In the genomic region with DNA sequence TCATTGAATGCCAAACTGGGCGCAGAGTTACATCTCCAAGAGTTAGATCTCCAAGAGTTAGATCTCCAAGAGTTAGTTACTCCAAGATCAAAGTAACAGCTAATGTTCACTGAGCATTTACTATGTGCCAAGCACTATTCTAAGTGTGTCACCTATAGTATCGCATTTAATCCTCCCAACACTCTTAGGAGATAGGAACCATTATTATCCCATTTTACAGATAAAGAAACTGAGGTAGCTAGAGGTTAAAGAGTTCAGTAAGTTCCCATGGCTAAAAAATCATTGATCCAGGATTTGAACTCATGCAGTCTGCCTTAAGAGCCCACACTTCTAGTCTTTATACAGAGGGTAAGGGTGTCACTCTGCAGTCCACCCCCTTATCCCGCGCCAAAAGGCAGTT, we compare ENCODE assay signal across 25 cellular contexts. TPM values are rescaled to one million over a fixed set of nuclear protein-coding genes. Genes with fewer than 3 reads are reported as not detected.
DNase-seq lines count a peak whose midpoint lies in the region; ATAC-seq, FAIRE-seq and TF ChIP-seq lines count a peak whose summit lies in the region.
"Had no signal": no experiment of that assay in that cellular context is flagged by ENCODE, and none has a peak within 500 bp of the region (broad histone marks: within the 10 kb centered on the region; RNA-seq: fewer than 3 reads in every experiment).

No MANE protein-coding gene starts in this region.

- H3K4me1 Mint-ChIP-seq in neural progenitor cell = peaks cover 47% of the 10 kb centered on the region
- peaks cover 21% of the 10 kb centered on the region for H3K4me1 Mint-ChIP-seq in GM23338

- peak overlapping the region; percentile 30; the same call in 1 of the 2 replicates for H3K18ac ChIP-seq in IMR-90 (ENCODE audit: low read depth, low read length)
- no peak overlapping the region for H3K18ac ChIP-seq in H1 (ENCODE audit: extremely low read depth, low read length)

- H3K36me3 Mint-ChIP-seq in neural progenitor cell (peaks cover 4% of the 10 kb centered on the region), GM23338 (ENCODE audit: low read depth) (no peaks in the 10 kb centered on the region)

- H2AFZ ChIP-seq in IMR-90 (replicated peaks; ENCODE audit: low read length, poor library complexity) = no peak overlapping the region
- H2AFZ ChIP-seq in H1 (ENCODE audit: low read length) = no peak overlapping the region
- no peak overlapping the region for H2AFZ ChIP-seq in neural progenitor cell (replicated peaks)
- H2AFZ ChIP-seq in GM23338 = no peak overlapping the region

- H4K5ac ChIP-seq in IMR-90 (ENCODE audit: low read depth, low read length) = peak overlapping the region; percentile 8; the same call in 1 of the 2 replicates
- H4K5ac ChIP-seq in H1 (ENCODE audit: insufficient read length, low read depth, low read length) = no peak overlapping the region

- no peak for TF ChIP-seq CTCF in IMR-90 (conservative IDR thresholded peaks at IDR 0.05; ENCODE audit: low read depth, low read length)
- no peak for TF ChIP-seq CTCF in H1 (IDR thresholded peaks at IDR 0.05; ENCODE audit: control extremely low read depth in 1 of 3, insufficient read depth in 1 of 3, low read depth in 1 of 3, low read length in 3 of 3)
- no peak for TF ChIP-seq CTCF in neural progenitor cell (IDR thresholded peaks at IDR 0.05)
- no peak for TF ChIP-seq CTCF in tibial artery (IDR thresholded peaks at IDR 0.05)
- TF ChIP-seq CTCF in GM23338 (conservative IDR thresholded peaks at IDR 0.05; ENCODE audit: low read depth in 2 of 2) = no peak

- peaks cover 14% of the 10 kb centered on the region; the same call in 1 of the 2 replicates for H3K23me2 ChIP-seq in H1 (ENCODE audit: low read depth, low read length)

- peaks cover 18% of the 10 kb centered on the region for H3F3A ChIP-seq in neural progenitor cell (ENCODE audit: low read depth)
- H3F3A ChIP-seq in GM23338 (replicated peaks; ENCODE audit: low read depth) = peaks cover 13% of the 10 kb centered on the region

- no peak for TF ChIP-seq RAD21 in IMR-90 (IDR thresholded peaks at IDR 0.05; ENCODE audit: low read length)
- TF ChIP-seq RAD21 in H1 (IDR thresholded peaks at IDR 0.05 in 1 of 2, conservative IDR thresholded peaks at IDR 0.05 in 1 of 2; ENCODE audit: low read depth in 2 of 2, low read length in 2 of 2) = no peak

- H3K56ac ChIP-seq in IMR-90 (ENCODE audit: extremely low read depth, insufficient read depth, low read length) (no peak overlapping the region), H1 (replicated peaks; ENCODE audit: insufficient read length, low read depth, low read length) (no peak overlapping the region)

- H2AK9ac ChIP-seq in IMR-90 (replicated peaks; ENCODE audit: low read depth, low read length, poor library complexity) = peak overlapping the region; percentile 51

- H3K27ac ChIP-seq in IMR-90 (ENCODE audit: insufficient read depth, low read length) (no peak overlapping the region), H1 (ENCODE audit: low read depth, low read length) (no peak overlapping the region), neural progenitor cell (no peak overlapping the region), tibial artery (peak overlapping the region; percentile 82 to 85), GM23338 (ENCODE audit: low read depth) (no peak overlapping the region)

- H3K14ac ChIP-seq in IMR-90 (replicated peaks; ENCODE audit: low read depth, low read length) (peak overlapping the region; percentile 56), H1 (ENCODE audit: insufficient read length) (no peak overlapping the region)

- H3K36me3 ChIP-seq in IMR-90 (ENCODE audit: control insufficient read depth, insufficient read depth, low read length) = no peaks in the 10 kb centered on the region
- no peaks in the 10 kb centered on the region for H3K36me3 ChIP-seq in H1 (ENCODE audit: control insufficient read depth in 2 of 4, insufficient read depth in 4 of 4, low read length in 3 of 4)
- H3K36me3 ChIP-seq in neural progenitor cell = no peaks in the 10 kb centered on the region
- no peaks in the 10 kb centered on the region for H3K36me3 ChIP-seq in tibial artery
- no peaks in the 10 kb centered on the region for H3K36me3 ChIP-seq in GM23338 (ENCODE audit: insufficient read depth)
- H3K36me3 ChIP-seq: lower lobe of right lung had no signal

- H4K20me1 ChIP-seq in IMR-90 (ENCODE audit: insufficient read depth, low read length) = no peaks in the 10 kb centered on the region
- no peaks in the 10 kb centered on the region for H4K20me1 ChIP-seq in H1 (replicated peaks in 1 of 2; ENCODE audit: control insufficient read depth in 1 of 2, insufficient read depth in 2 of 2, low read length in 2 of 2)
- H4K20me1 ChIP-seq in neural progenitor cell (ENCODE audit: low read depth) = peaks cover 13% of the 10 kb centered on the region
- H4K20me1 ChIP-seq in GM23338 (replicated peaks; ENCODE audit: insufficient read depth) = no peaks in the 10 kb centered on the region

- H3K9me3 ChIP-seq in IMR-90 (ENCODE audit: control insufficient read depth, insufficient read depth, low read length) (no peaks in the 10 kb centered on the region), H1 (ENCODE audit: insufficient read depth in 2 of 2, low read depth in 1 of 2, low read length in 1 of 2) (no peaks in the 10 kb centered on the region), neural progenitor cell (ENCODE audit: low read depth) (no peaks in the 10 kb centered on the region), tibial artery (no peaks in the 10 kb centered on the region)
- H3K9me3 ChIP-seq: lower lobe of right lung had no signal

- no peak for TF ChIP-seq EP300 in H1 (IDR thresholded peaks at IDR 0.05; ENCODE audit: borderline replicate concordance in 1 of 2, low read depth in 2 of 2, low read length in 2 of 2)

- H3K27ac Mint-ChIP-seq in neural progenitor cell (no peak overlapping the region), GM23338 (no peak overlapping the region)
- H3K27ac Mint-ChIP-seq: activated CD4-positive, alpha-beta T cell treated with anti-CD3 and anti-CD28 coated beads for 36 hours; activated naive CD4-positive, alpha-beta T cell treated with anti-CD3 and anti-CD28 coated beads, Interleukin-2, amount 50 U/mL, for 24 hours; T-cell had no signal

- ATAC-seq in IMR-90 (ENCODE audit: low read depth) = no peak
- ATAC-seq in GM23338 = no peak
- ATAC-seq: activated CD4-positive, alpha-beta T cell treated with anti-CD3 and anti-CD28 coated beads for 36 hours; GM12878; T-cell had no signal

- H2BK15ac ChIP-seq in IMR-90 (ENCODE audit: low read depth, low read length) (peak overlapping the region; percentile 67; the same call in 1 of the 3 replicates), H1 (ENCODE audit: low read length) (no peak overlapping the region)

- DNase-seq in IMR-90 = no peak
- no peak for DNase-seq in H1 (ENCODE audit: low read depth in 1 of 2, low spot score in 2 of 2)
- DNase-seq in neural progenitor cell (ENCODE audit: low spot score) = no peak
- DNase-seq in tibial artery = no peak
- DNase-seq in activated naive CD4-positive, alpha-beta T cell treated with Interleukin-2 at 50 U/mL for 16 hours = no peak
- DNase-seq in GM23338 (ENCODE audit: low spot score) = no peak
- no peak for DNase-seq in inferior parietal cortex (ENCODE audit: extremely low spot score)
- DNase-seq in hepatic stellate cell (ENCODE audit: low spot score) = no peak
- DNase-seq: activated CD4-positive, alpha-beta T cell treated with anti-CD3 and anti-CD28 coated beads for 36 hours; activated CD8-positive, alpha-beta memory T cell treated with anti-CD3 and anti-CD28 coated beads for 24 hours; activated T-cell treated with anti-CD3 and anti-CD28 coated beads, Interleukin-2, amount 50 U/mL, for 48 hours; AML-193; cerebellar nuclear complex; COR-L47; DND-41; kidney; lower lobe of right lung; NCI-H1105; NCI-H2029 treated with DMSO at 0.1 percent for 48 hours; occipital lobe; OCI-M1; right cardiac atrium; T-cell had no signal

- H4K91ac ChIP-seq in IMR-90 (ENCODE audit: insufficient read depth, low read depth, low read length) = 0 out of 2 replicates have a peak overlapping the region, but pooled peaks have one; percentile 61
- no peak overlapping the region for H4K91ac ChIP-seq in H1 (replicated peaks; ENCODE audit: insufficient read length, low read length)

- no peaks in the 10 kb centered on the region for H3K9me2 ChIP-seq in GM23338 (ENCODE audit: insufficient read depth)

- H3K23ac ChIP-seq in IMR-90 (ENCODE audit: low read depth, low read length) (peak overlapping the region; percentile 18), H1 (ENCODE audit: insufficient read length) (no peak overlapping the region)

- peaks cover 25% of the 10 kb centered on the region for H3K9me1 ChIP-seq in IMR-90 (ENCODE audit: insufficient read depth, low read length)

- H3K9me3 Mint-ChIP-seq in neural progenitor cell (peaks cover 2% of the 10 kb centered on the region), GM23338 (no peaks in the 10 kb centered on the region)
- H3K9me3 Mint-ChIP-seq: activated naive CD4-positive, alpha-beta T cell treated with anti-CD3 and anti-CD28 coated beads, Interleukin-2, amount 50 U/mL, for 24 hours; T-cell had no signal

- dilution Hi-C loops in IMR-90 (cut with HindIII; ENCODE audit: low sequenced_read_pairs, unreplicated experiment) = no loop called here

- CTCF ChIA-PET in IMR-90 (lab: Yijun Ruan, JAX) = no interaction called here
- CTCF ChIA-PET in H1 (lab: Charles Lee; ENCODE audit: partially characterized antibody) = interaction anchor here (0.7 to 43.8 kb wide), 12 partner anchors 9 to 292 kb away, joined by 3 to 929 read pairs (median 5); a partner anchor contains a TSS

- H3K4me2 ChIP-seq in IMR-90 (ENCODE audit: low read depth, low read length) (no peak overlapping the region), H1 (ENCODE audit: insufficient read depth in 1 of 2, low read depth in 2 of 2, low read length in 2 of 2) (peak overlapping the region in 1 of 2 experiments; percentile 92; a peak in 1 of 4 replicates), neural progenitor cell (no peak overlapping the region), GM23338 (no peak overlapping the region)

- H3K27me3 ChIP-seq in IMR-90 (ENCODE audit: control insufficient read depth, insufficient read depth, low read length) = no peaks in the 10 kb centered on the region
- H3K27me3 ChIP-seq in H1 (replicated peaks in 1 of 4; ENCODE audit: control insufficient read depth in 3 of 4, extremely low read depth in 1 of 4, insufficient read depth in 3 of 4, low read length in 3 of 4) = peaks cover 2 to 36% (median 29%) of the 10 kb centered on the region in 4 experiments
- H3K27me3 ChIP-seq in neural progenitor cell = peaks cover 65% of the 10 kb centered on the region
- no peaks in the 10 kb centered on the region for H3K27me3 ChIP-seq in tibial artery
- peaks cover 61% of the 10 kb centered on the region for H3K27me3 ChIP-seq in GM23338 (ENCODE audit: insufficient read depth)

- intact Hi-C loops in IMR-90 (cut with micrococcal nuclease) (loop anchor here (10.0 kb wide), 1 partner anchor 437 kb away; no protein-coding TSS in a partner anchor), tibial artery (cut with DNase I; ENCODE audit: low total_unique reads) (no loop called here)

- H3K4me1 ChIP-seq in IMR-90 (ENCODE audit: control insufficient read depth, insufficient read depth, low read length) (peaks cover 33% of the 10 kb centered on the region), H1 (replicated peaks in 1 of 4; ENCODE audit: control insufficient read depth in 3 of 4, insufficient read depth in 4 of 4, low read length in 3 of 4) (peaks cover 2 to 5% (median 3%) of the 10 kb centered on the region in 4 experiments; a peak in 5 of 7 replicates), neural progenitor cell (peaks cover 16% of the 10 kb centered on the region), tibial artery (peaks cover 0 to 78% (median 59%) of the 10 kb centered on the region in 4 donors), GM23338 (ENCODE audit: insufficient read depth) (peaks cover 22% of the 10 kb centered on the region)

- 100% methylated on average over 1 of the region's 4 CpGs; no CpG with 5 or more reads in 1 of the 2 experiments for WGBS in IMR-90 (ENCODE audit: extremely low coverage in 2 of 2, insufficient read length in 1 of 2), 2 experiments
- WGBS in H1 (ENCODE audit: extremely low coverage in 1 of 2, insufficient coverage in 1 of 2, insufficient read length in 1 of 2, insufficient replicate concordance in 2 of 2, low coverage in 1 of 2, low lambda C conversion rate in 2 of 2, missing lambda C conversion rate in 1 of 2), 2 experiments = 94% methylated on average over 4 of the region's 4 CpGs; no CpG with 5 or more reads in 1 of the 2 experiments

- no peak for TF ChIP-seq POLR2A in IMR-90 (IDR thresholded peaks at IDR 0.05; ENCODE audit: low read depth, low read length)
- TF ChIP-seq POLR2A in H1 (IDR thresholded peaks at IDR 0.05; ENCODE audit: control extremely low read depth in 1 of 2, low read depth in 2 of 2, low read length in 2 of 2) = no peak

- H2BK5ac ChIP-seq in IMR-90 (ENCODE audit: low read depth, low read length, poor library complexity, severe bottlenecking) = peak overlapping the region; percentile 69
- H2BK5ac ChIP-seq in H1 (ENCODE audit: low read depth, low read length) = no peak overlapping the region

- H2BK120ac ChIP-seq in IMR-90 (ENCODE audit: low read depth, low read length) (peak overlapping the region; percentile 78; the same call in 1 of the 2 replicates), H1 (replicated peaks; ENCODE audit: low read depth, low read length) (no peak overlapping the region)

- H3K4me3 ChIP-seq in IMR-90 (ENCODE audit: insufficient read depth, low read depth, low read length) = no peak overlapping the region
- no peak overlapping the region for H3K4me3 ChIP-seq in H1 (ENCODE audit: extremely low read depth in 1 of 4, insufficient read depth in 2 of 4, low read depth in 3 of 4, low read length in 4 of 4)
- no peak overlapping the region for H3K4me3 ChIP-seq in neural progenitor cell
- no peak overlapping the region for H3K4me3 ChIP-seq in tibial artery
- no peak overlapping the region for H3K4me3 ChIP-seq in GM23338
- H3K4me3 ChIP-seq: GM12878 had no signal

- BruUV-seq in IMR-90 (replicated peaks; lab: Mats Ljungman, UMichigan) = no TSS peak

- H2BK20ac ChIP-seq in IMR-90 (ENCODE audit: low read depth, low read length) = peak overlapping the region; percentile 64; the same call in 1 of the 2 replicates
- H2BK20ac ChIP-seq in H1 (ENCODE audit: low read length) = no peak overlapping the region

- H3K79me1 ChIP-seq in IMR-90 (ENCODE audit: low read depth in 1 of 2, low read length in 2 of 2) (peaks cover 2 to 59% of the 10 kb centered on the region in 2 experiments; a peak in 2 of 4 replicates), H1 (ENCODE audit: low read depth, low read length) (no peaks in the 10 kb centered on the region)

- H3K79me2 ChIP-seq in H1 (ENCODE audit: control insufficient read depth in 1 of 2, insufficient read depth in 2 of 2, low read length in 2 of 2) = no peaks in the 10 kb centered on the region
- no peaks in the 10 kb centered on the region for H3K79me2 ChIP-seq in neural progenitor cell (ENCODE audit: low read depth)
- H3K79me2 ChIP-seq in GM23338 (replicated peaks; ENCODE audit: insufficient read depth) = no peaks in the 10 kb centered on the region

- H4K8ac ChIP-seq in IMR-90 (ENCODE audit: low read depth in 2 of 2, low read length in 2 of 2) = no peak overlapping the region
- no peak overlapping the region for H4K8ac ChIP-seq in H1 (ENCODE audit: extremely low read depth, insufficient read depth, low read length)

- H3K4me3 Mint-ChIP-seq in neural progenitor cell (peak overlapping the region; percentile 81), GM23338 (no peak overlapping the region)
- H3K4me3 Mint-ChIP-seq: activated CD4-positive, alpha-beta T cell treated with anti-CD3 and anti-CD28 coated beads for 36 hours had no signal

- no peak overlapping the region for H2BK12ac ChIP-seq in H1 (ENCODE audit: low read depth, low read length)

- POLR2A ChIA-PET in IMR-90 (lab: Charles Lee; ENCODE audit: unreplicated experiment) (interaction anchor here (0.5 kb wide), 1 partner anchor 74 kb away, joined by 5 read pairs; no protein-coding TSS in a partner anchor), H1 (lab: Charles Lee; ENCODE audit: partially characterized antibody) (interaction anchor here (1.6 kb wide), 1 partner anchor 113 kb away, joined by 6 read pairs; no protein-coding TSS in a partner anchor)

- in situ Hi-C loops in IMR-90 (cut with MboI; ENCODE audit: low sequenced_read_pairs) = loop anchor here (25.0 kb wide), 2 partner anchors 425 to 600 kb away; a partner anchor contains a TSS

- peaks cover 34% of the 10 kb centered on the region for H3K27me3 Mint-ChIP-seq in neural progenitor cell (ENCODE audit: insufficient read depth, low read depth)
- peaks cover 37% of the 10 kb centered on the region for H3K27me3 Mint-ChIP-seq in GM23338 (ENCODE audit: insufficient read depth, low read depth, poor library complexity)

- H2AK5ac ChIP-seq in IMR-90 (ENCODE audit: low read depth, low read length) (peak overlapping the region; percentile 54), H1 (ENCODE audit: low read depth, low read length) (no peak overlapping the region)

- FAIRE-seq in H1 (lab: Jason Lieb, UNC) = no peak
- FAIRE-seq: GM12878, kidney had no signal

- H3K4ac ChIP-seq in IMR-90 (ENCODE audit: low read depth, low read length) (peak overlapping the region; percentile 84; the same call in 1 of the 2 replicates), H1 (replicated peaks; ENCODE audit: insufficient read length, low read depth, low read length) (no peak overlapping the region)

- no peak overlapping the region for H3K9ac ChIP-seq in IMR-90 (ENCODE audit: low read depth, low read length)
- no peak overlapping the region for H3K9ac ChIP-seq in H1 (replicated peaks in 1 of 4; ENCODE audit: extremely low read depth in 1 of 4, low read depth in 3 of 4, low read length in 3 of 4)
- no peak overlapping the region for H3K9ac ChIP-seq in neural progenitor cell

RNA-seq across cellular contexts. Expression of a gene that starts 1.5 kb away (rescaled TPM):
- 14.0 and 14.4 TPM in 2 replicates for total RNA-seq in IMR-90 (2012; rRNA removed)
- 23.1 and 23.6 TPM in 2 replicates for polyA plus RNA-seq in IMR-90 (2012; rRNA removed)
- 11.8 and 15.2 TPM in 2 replicates for polyA plus RNA-seq in IMR-90 (2012; cell fraction: cytosol; rRNA removed)
- polyA plus RNA-seq in IMR-90 (2012; cell fraction: nucleus; rRNA removed; ENCODE audit: low replicate concordance) = 31.9 and 47.5 TPM in 2 replicates
- total RNA-seq in H1 (2021; fragmentation: NEBNext Ultra II Directional; extraction: Animal tissue kit (Norgen Biotek cat#: 25700)) = 42.7 and 43.6 TPM in 2 replicates
- polyA plus RNA-seq in H1 (2011; rRNA removed) = 9.9 and 12.2 TPM in 2 replicates
- polyA plus RNA-seq in H1 (2011; cell fraction: cytosol; rRNA removed) = 6.1 TPM
- 21.8 TPM for polyA plus RNA-seq in H1 (2011; cell fraction: nucleus; rRNA removed)
- polyA plus RNA-seq in H1 (2012, experiment 1 of 2) = 18.4 to 24.2 TPM (median 23.3 TPM) in 4 replicates
- polyA plus RNA-seq in H1 (2012, experiment 2 of 2) = 6.4 TPM
- 16.4 TPM for polyA plus RNA-seq in H1 (2013, experiment 1 of 2)
- polyA plus RNA-seq in H1 (2013, experiment 2 of 2) = 14.6 TPM
- 23.8 and 26.1 TPM in 2 replicates for polyA minus RNA-seq in H1 (2011; rRNA and poly(A)+ RNA removed)
- polyA minus RNA-seq in H1 (2011; cell fraction: cytosol; rRNA and poly(A)+ RNA removed) = 24.7 TPM
- polyA minus RNA-seq in H1 (2011; cell fraction: nucleus; rRNA and poly(A)+ RNA removed) = 27.6 TPM
- 60.7 and 83.0 TPM in 2 replicates for total RNA-seq in neural progenitor cell (ENCODE audit: low replicate concordance)
- total RNA-seq in GM23338 (2014; rRNA removed; shearing (Covaris generic)) = 37.2 and 37.4 TPM in 2 replicates
- polyA plus RNA-seq in GM23338 (2016; fragmentation: Nextera tagmentation; extraction: Ambion mirVana) = 22.6 and 22.7 TPM in 2 replicates

RNA-seq across cellular contexts. Expression of a gene that starts 30.5 kb away (rescaled TPM):
- 1,498 and 1,861 TPM in 2 replicates for total RNA-seq in IMR-90 (2012; rRNA removed)
- 948 and 1,037 TPM in 2 replicates for polyA plus RNA-seq in IMR-90 (2012; rRNA removed)
- 955 and 1,043 TPM in 2 replicates for polyA plus RNA-seq in IMR-90 (2012; cell fraction: cytosol; rRNA removed)
- polyA plus RNA-seq in IMR-90 (2012; cell fraction: nucleus; rRNA removed; ENCODE audit: low replicate concordance) = 737 and 1,227 TPM in 2 replicates
- 22.3 and 24.1 TPM in 2 replicates for total RNA-seq in H1 (2021; fragmentation: NEBNext Ultra II Directional; extraction: Animal tissue kit (Norgen Biotek cat#: 25700))
- 13.2 and 14.2 TPM in 2 replicates for polyA plus RNA-seq in H1 (2011; rRNA removed)
- 13.4 TPM for polyA plus RNA-seq in H1 (2011; cell fraction: cytosol; rRNA removed)
- 14.7 TPM for polyA plus RNA-seq in H1 (2011; cell fraction: nucleus; rRNA removed)
- polyA plus RNA-seq in H1 (2012, experiment 1 of 2) = 12.4 to 15.0 TPM (median 13.8 TPM) in 4 replicates
- polyA plus RNA-seq in H1 (2012, experiment 2 of 2) = 20.3 TPM
- polyA plus RNA-seq in H1 (2013, experiment 1 of 2) = 15.9 TPM
- 15.4 TPM for polyA plus RNA-seq in H1 (2013, experiment 2 of 2)
- polyA minus RNA-seq in H1 (2011; rRNA and poly(A)+ RNA removed) = 10.5 and 12.6 TPM in 2 replicates
- 9.5 TPM for polyA minus RNA-seq in H1 (2011; cell fraction: cytosol; rRNA and poly(A)+ RNA removed)
- 9.3 TPM for polyA minus RNA-seq in H1 (2011; cell fraction: nucleus; rRNA and poly(A)+ RNA removed)
- total RNA-seq in neural progenitor cell (ENCODE audit: low replicate concordance) = 2.5 and 4.1 TPM in 2 replicates
- total RNA-seq in GM23338 (2014; rRNA removed; shearing (Covaris generic)) = 24.1 and 29.9 TPM in 2 replicates
- 5.8 and 6.2 TPM in 2 replicates for polyA plus RNA-seq in GM23338 (2016; fragmentation: Nextera tagmentation; extraction: Ambion mirVana)

Comparison
In these comparisons a context has a peak if more than half of its experiments do, and no peak if none do; other contexts are left out.
1. H3K27ac ChIP-seq: peak in tibial artery (2 of 2); none in IMR-90 (single experiment), H1 (single experiment), neural progenitor cell (single experiment) and GM23338 (single experiment).
2. RNA of a gene that starts 30.5 kb away (total RNA-seq): 1,498 to 1,861 TPM in IMR-90; 24.1 to 29.9 TPM in GM23338, 22.3 to 24.1 TPM in H1 and 2.5 to 4.1 TPM in neural progenitor cell; every median in the first group is over 10 times any median in the second.